Comparison of ENCODE assay signal across 21 cellular contexts in genomic region chr3:15462451-15462850, GRCh38. TPM values are rescaled to one million over a fixed set of nuclear protein-coding genes. Genes with fewer than 3 reads are reported as not detected.
DNase-seq lines count a peak whose midpoint lies in the region; ATAC-seq and TF ChIP-seq lines count a peak whose summit lies in the region.
"Had no signal": no experiment of that assay in that cellular context is flagged by ENCODE, and none has a peak within 500 bp of the region (broad histone marks: within the 10 kb centered on the region; RNA-seq: fewer than 3 reads in every experiment).

No MANE protein-coding gene starts in this region.

- no peak overlapping the region for H3K18ac ChIP-seq in H9 (ENCODE audit: insufficient read length, low read depth, low read length)

- peak overlapping the region in 5 of 8 donors; percentile 18 to 75 (median 37) for H3K27ac Mint-ChIP-seq in CD8-positive, alpha-beta memory T cell
- H3K27ac Mint-ChIP-seq in activated CD8-positive, alpha-beta T cell treated with anti-CD3 and anti-CD28 coated beads, Interleukin-2, amount 10 ng/mL, durations not matched to agents 7 days and 5 days, result peak overlapping the region; percentile 2
- H3K27ac Mint-ChIP-seq in immature natural killer cell (peak overlapping the region; percentile 40 to 89 (median 74)), H9 (no peak overlapping the region; a peak in 1 of 7 replicates)
- H3K27ac Mint-ChIP-seq: nephron had no signal

- H3F3A ChIP-seq in MM.1S (ENCODE audit: insufficient read depth, low read length), result no peaks in the 10 kb centered on the region

- no peaks in the 10 kb centered on the region for H3K36me3 ChIP-seq in CD8-positive, alpha-beta memory T cell (ENCODE audit: insufficient read depth, low read length)
- H3K36me3 ChIP-seq in MM.1S (replicated peaks; ENCODE audit: insufficient read depth, low read length), result no peaks in the 10 kb centered on the region
- H3K36me3 ChIP-seq: ovary, upper lobe of left lung had no signal

- TF ChIP-seq CTCF in MM.1S (IDR thresholded peaks at IDR 0.05; ENCODE audit: low read length) (no peak), H9 (conservative IDR thresholded peaks at IDR 0.05) (no peak)

- H3K4me2 ChIP-seq in MM.1S (ENCODE audit: low read depth, low read length) (no peak overlapping the region), H9 (ENCODE audit: insufficient read depth, insufficient read length, low read length) (no peak overlapping the region)

- H3K14ac ChIP-seq in H9 (ENCODE audit: insufficient read depth, low read length), result no peak overlapping the region; the same call in 1 of the 2 replicates

- H3T11ph ChIP-seq in H9 (ENCODE audit: low read length), result no peak overlapping the region

- H3K23ac ChIP-seq in H9 (ENCODE audit: insufficient read length, low read depth, low read length), result no peak overlapping the region

- no peaks in the 10 kb centered on the region for H3K23me2 ChIP-seq in H9 (ENCODE audit: insufficient read length, low read depth, low read length, poor library complexity, severe bottlenecking)

- peaks cover 0 to 13% (median 12%) of the 10 kb centered on the region in 3 donors for H3K36me3 Mint-ChIP-seq in CD8-positive, alpha-beta memory T cell
- H3K36me3 Mint-ChIP-seq in activated CD8-positive, alpha-beta T cell treated with anti-CD3 and anti-CD28 coated beads, Interleukin-2, amount 10 ng/mL, durations not matched to agents 7 days and 5 days (ENCODE audit: low read depth), result peaks cover 3% of the 10 kb centered on the region
- peaks cover 12 to 44% (median 15%) of the 10 kb centered on the region in 3 donors for H3K36me3 Mint-ChIP-seq in immature natural killer cell
- no peaks in the 10 kb centered on the region for H3K36me3 Mint-ChIP-seq in H9 (ENCODE audit: insufficient read depth in 1 of 3, low read depth in 3 of 3)

- H3K9ac ChIP-seq in MM.1S (ENCODE audit: low read length) (no peak overlapping the region), H9 (ENCODE audit: extremely low read depth, insufficient read length, low read length) (no peak overlapping the region)

- no peak overlapping the region for H3K4ac ChIP-seq in H9 (ENCODE audit: low read depth, low read length)

- H2BK20ac ChIP-seq in H9 (ENCODE audit: low read depth, low read length, poor library complexity, severe bottlenecking), result no peak overlapping the region

- no peak overlapping the region for H2AK5ac ChIP-seq in H9 (ENCODE audit: insufficient read length, low read length)

- no peak overlapping the region for H3K27ac ChIP-seq in CD8-positive, alpha-beta memory T cell (ENCODE audit: low read depth, low read length)
- H3K27ac ChIP-seq in MM.1S (ENCODE audit: low read length) (no peak overlapping the region), H9 (ENCODE audit: insufficient read length, low read depth, low read length) (no peak overlapping the region)
- H3K27ac ChIP-seq: ovary, SK-N-MC, skin epidermis, upper lobe of left lung had no signal

- no peak overlapping the region for H2AFZ ChIP-seq in MM.1S (ENCODE audit: low read length)
- H2AFZ ChIP-seq in H9 (ENCODE audit: low read length), result no peak overlapping the region

- no peak overlapping the region for H4K8ac ChIP-seq in H9 (replicated peaks; ENCODE audit: insufficient read length, low read depth, low read length)

- H3K56ac ChIP-seq in H9 (ENCODE audit: insufficient read length, low read depth, low read length), result no peak overlapping the region

- H3K27me3 Mint-ChIP-seq in CD8-positive, alpha-beta memory T cell, result no peaks in the 10 kb centered on the region
- no peaks in the 10 kb centered on the region for H3K27me3 Mint-ChIP-seq in activated CD8-positive, alpha-beta T cell treated with anti-CD3 and anti-CD28 coated beads, Interleukin-2, amount 10 ng/mL, durations not matched to agents 7 days and 5 days (ENCODE audit: low read depth)
- peaks cover 0 to 3% (median 0%) of the 10 kb centered on the region in 3 donors for H3K27me3 Mint-ChIP-seq in immature natural killer cell (ENCODE audit: low read depth in 3 of 3)
- H3K27me3 Mint-ChIP-seq in H9 (ENCODE audit: low read depth), result peaks cover 3% of the 10 kb centered on the region
- H3K27me3 Mint-ChIP-seq: IgD-negative memory B cell had no signal

- no peaks in the 10 kb centered on the region for H3K27me3 ChIP-seq in CD8-positive, alpha-beta memory T cell (ENCODE audit: insufficient read depth, low read length, poor library complexity, severe bottlenecking)
- no peaks in the 10 kb centered on the region for H3K27me3 ChIP-seq in MM.1S (replicated peaks; ENCODE audit: insufficient read depth, low read length)
- H3K27me3 ChIP-seq in H9 (ENCODE audit: insufficient read depth, low read length), result no peaks in the 10 kb centered on the region
- H3K27me3 ChIP-seq: ovary, upper lobe of left lung had no signal

- no peak overlapping the region for H2BK5ac ChIP-seq in H9 (ENCODE audit: insufficient read length, low read length)

- H4K20me1 ChIP-seq in MM.1S (ENCODE audit: insufficient read depth, low read length) (no peaks in the 10 kb centered on the region), H9 (ENCODE audit: control insufficient read depth, insufficient read depth, insufficient read length) (no peaks in the 10 kb centered on the region)

- H3K9me3 Mint-ChIP-seq in CD8-positive, alpha-beta memory T cell, result no peaks in the 10 kb centered on the region
- H3K9me3 Mint-ChIP-seq in activated CD8-positive, alpha-beta T cell treated with anti-CD3 and anti-CD28 coated beads, Interleukin-2, amount 10 ng/mL, durations not matched to agents 7 days and 5 days (ENCODE audit: insufficient read depth), result no peaks in the 10 kb centered on the region
- no peaks in the 10 kb centered on the region for H3K9me3 Mint-ChIP-seq in immature natural killer cell
- no peaks in the 10 kb centered on the region for H3K9me3 Mint-ChIP-seq in H9
- H3K9me3 Mint-ChIP-seq: nephron had no signal

- peaks cover 11% of the 10 kb centered on the region for H3K4me1 ChIP-seq in CD8-positive, alpha-beta memory T cell (ENCODE audit: insufficient read depth, low read length)
- H3K4me1 ChIP-seq in MM.1S (ENCODE audit: low read length) (peaks cover 12% of the 10 kb centered on the region), H9 (ENCODE audit: insufficient read depth, low read length) (no peaks in the 10 kb centered on the region)

- no peaks in the 10 kb centered on the region for H3K9me2 ChIP-seq in MM.1S (replicated peaks; ENCODE audit: insufficient read depth, low read length)

- H3K4me3 Mint-ChIP-seq in CD8-positive, alpha-beta memory T cell, result peak overlapping the region in 2 of 7 donors; percentile 54 to 84
- no peak overlapping the region for H3K4me3 Mint-ChIP-seq in activated CD8-positive, alpha-beta T cell treated with anti-CD3 and anti-CD28 coated beads, Interleukin-2, amount 10 ng/mL, durations not matched to agents 7 days and 5 days
- H3K4me3 Mint-ChIP-seq in immature natural killer cell, result peak overlapping the region in 3 of 5 donors; percentile 33 to 68 (median 55)
- no peak overlapping the region for H3K4me3 Mint-ChIP-seq in H9
- H3K4me3 Mint-ChIP-seq: IgD-negative memory B cell, nephron had no signal

- no peaks in the 10 kb centered on the region for H3K79me1 ChIP-seq in H9 (ENCODE audit: insufficient read depth, low read depth, low read length, poor library complexity, severe bottlenecking)

- peak; percentile 50 for DNase-seq in activated CD8-positive, alpha-beta memory T cell treated with anti-CD3 and anti-CD28 coated beads, Interleukin-2, amount 50 U/mL, for 48 hours
- no peak for DNase-seq in activated CD8-positive, alpha-beta memory T cell treated with anti-CD3 and anti-CD28 coated beads, Interleukin-2, amount 50 U/mL, for 4 hours
- no peak for DNase-seq in CD8-positive, alpha-beta memory T cell
- no peak for DNase-seq in activated CD8-positive, alpha-beta T cell treated with anti-CD3 and anti-CD28 coated beads, Interleukin-2, amount 10 ng/mL, durations not matched to agents 7 days and 5 days
- DNase-seq in immature natural killer cell, result no peak
- no peak for DNase-seq in MM.1S
- DNase-seq in H9, result no peak
- DNase-seq: C1 segment of cervical spinal cord, H7, NCI-H1092, NCI-H1694 treated with DMSO at 0.1 percent for 48 hours, NCI-H2171, NCI-H510A, ovary, substantia nigra, upper lobe of left lung had no signal

- CTCF ChIA-PET in CD8-positive, alpha-beta memory T cell (lab: Charles Lee), result no interaction called here
- CTCF ChIA-PET in activated CD8-positive, alpha-beta T cell treated with anti-CD3 and anti-CD28 coated beads, Interleukin-2, amount 10 ng/mL, durations not matched to agents 7 days and 5 days (lab: Charles Lee), result interaction anchor here (1.0 kb wide), 1 partner anchor 9 kb away, joined by 3 read pairs; no protein-coding TSS in a partner anchor

- no peak overlapping the region for H2BK120ac ChIP-seq in H9 (ENCODE audit: low read depth, low read length, poor library complexity, severe bottlenecking)

- no peak overlapping the region for H4K91ac ChIP-seq in H9 (ENCODE audit: insufficient read length, low read depth, low read length)

- H3K9me3 ChIP-seq in CD8-positive, alpha-beta memory T cell (ENCODE audit: low read length), result no peaks in the 10 kb centered on the region
- no peaks in the 10 kb centered on the region for H3K9me3 ChIP-seq in MM.1S (replicated peaks; ENCODE audit: insufficient read depth, low read length)
- no peaks in the 10 kb centered on the region for H3K9me3 ChIP-seq in H9 (ENCODE audit: control insufficient read depth, low read depth, low read length)
- H3K9me3 ChIP-seq: ovary, upper lobe of left lung had no signal

- no peak overlapping the region for H2BK12ac ChIP-seq in H9 (ENCODE audit: insufficient read length, low read depth, low read length)

- no peak overlapping the region for H2BK15ac ChIP-seq in H9 (ENCODE audit: low read depth, low read length)

- peaks cover 34 to 46% (median 40%) of the 10 kb centered on the region in 3 donors for H3K4me1 Mint-ChIP-seq in CD8-positive, alpha-beta memory T cell
- peaks cover 32% of the 10 kb centered on the region for H3K4me1 Mint-ChIP-seq in activated CD8-positive, alpha-beta T cell treated with anti-CD3 and anti-CD28 coated beads, Interleukin-2, amount 10 ng/mL, durations not matched to agents 7 days and 5 days (ENCODE audit: low read depth)
- H3K4me1 Mint-ChIP-seq in immature natural killer cell, result peaks cover 66 to 75% of the 10 kb centered on the region in 2 donors
- no peaks in the 10 kb centered on the region for H3K4me1 Mint-ChIP-seq in H9

- WGBS in H9 (ENCODE audit: extremely low coverage, insufficient read length, low lambda C conversion rate), result no CpG with 5 or more reads among the region's 5 CpGs

- POLR2A ChIA-PET in CD8-positive, alpha-beta memory T cell (lab: Charles Lee), result no interaction called here
- POLR2A ChIA-PET in activated CD8-positive, alpha-beta T cell treated with anti-CD3 and anti-CD28 coated beads, Interleukin-2, amount 10 ng/mL, durations not matched to agents 7 days and 5 days (lab: Charles Lee), result no interaction called here

- H3K4me3 ChIP-seq in CD8-positive, alpha-beta memory T cell (ENCODE audit: low read length), result no peak overlapping the region
- no peak overlapping the region for H3K4me3 ChIP-seq in MM.1S (ENCODE audit: low read length)
- H3K4me3 ChIP-seq: lung, ovary, SK-N-MC, skin epidermis, upper lobe of left lung had no signal

- H4K5ac ChIP-seq in H9 (ENCODE audit: insufficient read length, low read depth, low read length), result no peak overlapping the region

- no peaks in the 10 kb centered on the region for H3K79me2 ChIP-seq in MM.1S (ENCODE audit: low read length)
- no peaks in the 10 kb centered on the region for H3K79me2 ChIP-seq in H9 (ENCODE audit: insufficient read depth, low read length)

- ATAC-seq in activated CD8-positive, alpha-beta T cell treated with anti-CD3 and anti-CD28 coated beads, Interleukin-2, amount 10 ng/mL, durations not matched to agents 7 days and 5 days, result no peak

RNA-seq across cellular contexts. Expression of gene EAF1, which starts 35.1 kb away (rescaled TPM):
- total RNA-seq in CD8-positive, alpha-beta memory T cell, result 10 to 100 TPM; 25.8 to 26.8 TPM
- 21.2 TPM for polyA plus RNA-seq in CD8-positive, alpha-beta memory T cell
- 10 to 100 TPM; 31.3 to 31.5 TPM for total RNA-seq in activated CD8-positive, alpha-beta T cell treated with anti-CD3 and anti-CD28 coated beads, Interleukin-2, amount 10 ng/mL, durations not matched to agents 7 days and 5 days
- 10 to 100 TPM; 14.4 to 24.0 (median 14.6) TPM for polyA plus RNA-seq in immature natural killer cell
- total RNA-seq in H9 (2021), result 34.3 and 37.9 TPM in 2 replicates

RNA-seq across cellular contexts. Expression of gene METTL6, which starts 35.1 kb away (rescaled TPM):
- 10 to 100 TPM; 23.2 to 24.4 TPM for total RNA-seq in CD8-positive, alpha-beta memory T cell
- 15.4 TPM for polyA plus RNA-seq in CD8-positive, alpha-beta memory T cell
- total RNA-seq in activated CD8-positive, alpha-beta T cell treated with anti-CD3 and anti-CD28 coated beads, Interleukin-2, amount 10 ng/mL, durations not matched to agents 7 days and 5 days, result 10 to 100 TPM; 18.2 to 20.6 TPM
- polyA plus RNA-seq in immature natural killer cell, result 10 to 100 TPM in 2 of 3 donors, 1 to 10 TPM in 1; 2.3 to 20.3 (median 13.1) TPM
- total RNA-seq in H9 (2021), result 24.1 and 25.6 TPM in 2 replicates

RNA-seq across cellular contexts. Expression of gene COLQ, which starts 59.1 kb away (rescaled TPM):
- total RNA-seq in CD8-positive, alpha-beta memory T cell, result 1 to 10 TPM; 1.1 to 1.6 TPM
- 17.3 TPM for polyA plus RNA-seq in CD8-positive, alpha-beta memory T cell
- total RNA-seq in activated CD8-positive, alpha-beta T cell treated with anti-CD3 and anti-CD28 coated beads, Interleukin-2, amount 10 ng/mL, durations not matched to agents 7 days and 5 days, result 1 to 10 TPM; 5.3 to 6.0 TPM
- polyA plus RNA-seq in immature natural killer cell, result 10 to 100 TPM; 13.3 to 27.8 (median 18.8) TPM
- 0.61 and 1.1 TPM in 2 replicates for total RNA-seq in H9 (2021)
- polyA plus RNA-seq: IgD-negative memory B cell had no signal

Comparison
In these comparisons a context has a peak if more than half of its experiments do, and no peak if none do; other contexts are left out.
1. H3K27ac Mint-ChIP-seq: peak in CD8-positive, alpha-beta memory T cell (5 of 8), activated CD8-positive, alpha-beta T cell treated with anti-CD3 and anti-CD28 coated beads, Interleukin-2, amount 10 ng/mL, durations not matched to agents 7 days and 5 days (single experiment) and immature natural killer cell (6 of 6); none in H9 (0 of 3).
2. H3K4me3 Mint-ChIP-seq: peak in immature natural killer cell (3 of 5); none in activated CD8-positive, alpha-beta T cell treated with anti-CD3 and anti-CD28 coated beads, Interleukin-2, amount 10 ng/mL, durations not matched to agents 7 days and 5 days (single experiment) and H9 (0 of 2).